ENCODE assay signal across 11 cellular contexts in the genomic region with DNA sequence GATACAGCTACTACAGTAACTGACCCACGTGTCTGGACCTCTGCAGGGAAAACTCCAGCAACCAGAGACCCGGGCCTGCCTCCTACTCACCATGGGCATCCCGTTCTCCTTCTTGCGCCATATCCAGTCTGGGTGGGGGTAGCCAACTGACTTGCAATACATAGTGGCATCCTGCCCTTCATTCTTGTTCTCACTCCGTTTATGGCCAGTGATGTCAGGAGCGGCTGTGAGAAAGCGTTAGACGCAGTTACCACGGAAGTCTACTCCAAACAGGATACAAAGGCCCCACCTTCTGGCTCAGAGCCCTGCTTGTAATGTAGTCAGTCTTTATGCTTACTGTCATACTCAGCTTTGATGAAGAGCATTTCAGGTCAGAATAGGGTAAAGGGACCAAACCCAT. TPM values are rescaled to one million over a fixed set of nuclear protein-coding genes. Genes with fewer than 3 reads are reported as not detected.
A peak's percentile ranks its signal among the peaks of the same experiment; 100 is the strongest.
DNase-seq lines count a peak whose midpoint lies in the region; ATAC-seq and TF ChIP-seq lines count a peak whose summit lies in the region.
"Had no signal": no experiment of that assay in that cellular context is flagged by ENCODE, and none has a peak within 500 bp of the region (broad histone marks: within the 10 kb centered on the region; RNA-seq: fewer than 3 reads in every experiment).

No MANE protein-coding gene starts in this region.

- H3K27ac ChIP-seq in cardiac muscle cell (peak overlapping the region; percentile 19), sigmoid colon (peak overlapping the region; percentile 63 to 68 (median 64))
- H3K27ac ChIP-seq: spleen had no signal

- peak in 2 of 4 donors; percentile 13 to 57 for TF ChIP-seq EP300 in sigmoid colon (IDR thresholded peaks at IDR 0.05)

- DNase-seq in HFFc6, result peak; percentile 70
- peak; percentile 76 for DNase-seq in amniotic epithelial cell (ENCODE audit: low read depth)
- DNase-seq in cardiac muscle cell (ENCODE audit: low read depth in 1 of 2, low spot score in 1 of 2), result peak in 1 of 2 donors; percentile 97
- DNase-seq in sigmoid colon, result peak; percentile 90
- DNase-seq in activated CD8-positive, alpha-beta memory T cell treated with anti-CD3 and anti-CD28 coated beads, Interleukin-2, amount 10 ng/mL, durations not matched to agents 7 days and 5 days, result no peak
- DNase-seq in ureter (ENCODE audit: low spot score), result no peak
- DNase-seq: activated CD4-positive, alpha-beta T cell treated with anti-CD3 and anti-CD28 coated beads, Interleukin-2, amount 50 U/mL, for 48 hours; DND-41; NCI-H2227 treated with DMSO at 0.1 percent for 48 hours; spleen had no signal

- peak overlapping the region; percentile 80 for H3K27ac Mint-ChIP-seq in HFFc6
- no peak overlapping the region for H3K27ac Mint-ChIP-seq in activated CD8-positive, alpha-beta memory T cell treated with anti-CD3 and anti-CD28 coated beads, Interleukin-2, amount 10 ng/mL, durations not matched to agents 7 days and 5 days

- peak overlapping the region; percentile 15; the same call in 1 of the 2 replicates for H3K4me3 Mint-ChIP-seq in HFFc6
- H3K4me3 Mint-ChIP-seq in activated CD8-positive, alpha-beta memory T cell treated with anti-CD3 and anti-CD28 coated beads, Interleukin-2, amount 10 ng/mL, durations not matched to agents 7 days and 5 days, result no peak overlapping the region

- peaks cover 46% of the 10 kb centered on the region for H3K4me1 Mint-ChIP-seq in HFFc6 (ENCODE audit: low read depth)
- H3K4me1 Mint-ChIP-seq in activated CD8-positive, alpha-beta memory T cell treated with anti-CD3 and anti-CD28 coated beads, Interleukin-2, amount 10 ng/mL, durations not matched to agents 7 days and 5 days, result peaks cover 68% of the 10 kb centered on the region

- CTCF ChIA-PET in activated CD8-positive, alpha-beta memory T cell treated with anti-CD3 and anti-CD28 coated beads, Interleukin-2, amount 10 ng/mL, durations not matched to agents 7 days and 5 days (lab: Charles Lee), result no interaction called here

- H3K9me3 Mint-ChIP-seq in HFFc6, result no peaks in the 10 kb centered on the region
- no peaks in the 10 kb centered on the region for H3K9me3 Mint-ChIP-seq in activated CD8-positive, alpha-beta memory T cell treated with anti-CD3 and anti-CD28 coated beads, Interleukin-2, amount 10 ng/mL, durations not matched to agents 7 days and 5 days (ENCODE audit: low read depth)

- H3K4me3 ChIP-seq in cardiac muscle cell, result no peak overlapping the region
- no peak overlapping the region for H3K4me3 ChIP-seq in sigmoid colon
- H3K4me3 ChIP-seq: spleen had no signal

- H3K36me3 Mint-ChIP-seq in HFFc6 (ENCODE audit: low read depth), result peaks cover 25% of the 10 kb centered on the region
- peaks cover 43% of the 10 kb centered on the region for H3K36me3 Mint-ChIP-seq in activated CD8-positive, alpha-beta memory T cell treated with anti-CD3 and anti-CD28 coated beads, Interleukin-2, amount 10 ng/mL, durations not matched to agents 7 days and 5 days

- no peaks in the 10 kb centered on the region for H3K4me1 ChIP-seq in cardiac muscle cell (ENCODE audit: low read depth)
- peaks cover 0 to 38% (median 27%) of the 10 kb centered on the region in 4 donors for H3K4me1 ChIP-seq in sigmoid colon

- TF ChIP-seq POLR2A in sigmoid colon (IDR thresholded peaks at IDR 0.05), result no peak

- intact Hi-C loops in sigmoid colon (cut with DNase I), result loop anchor here (5.0 kb wide), 1 partner anchor 59 kb away; the partner anchor contains the start of gene NPTN

- H3K27me3 ChIP-seq in cardiac muscle cell (no peaks in the 10 kb centered on the region), sigmoid colon (no peaks in the 10 kb centered on the region)
- H3K27me3 ChIP-seq: spleen had no signal

- ATAC-seq in activated CD8-positive, alpha-beta memory T cell treated with anti-CD3 and anti-CD28 coated beads, Interleukin-2, amount 10 ng/mL, durations not matched to agents 7 days and 5 days, result no peak
- ATAC-seq in GM21619 (IDR thresholded peaks at IDR 0.05; ENCODE audit: unreplicated experiment), result no peak

- H3K9me3 ChIP-seq in cardiac muscle cell (ENCODE audit: low read depth) (no peaks in the 10 kb centered on the region), sigmoid colon (no peaks in the 10 kb centered on the region)
- H3K9me3 ChIP-seq: spleen had no signal

- 17 to 59% methylated on average over 9 of the region's 9 CpGs for WGBS in sigmoid colon, 2 donors

- TF ChIP-seq CTCF in HFFc6 (IDR thresholded peaks at IDR 0.05) (no peak), cardiac muscle cell (IDR thresholded peaks at IDR 0.05; ENCODE audit: low read depth, low read length) (no peak), sigmoid colon (IDR thresholded peaks at IDR 0.05) (no peak)

- peaks cover 2% of the 10 kb centered on the region for H3K27me3 Mint-ChIP-seq in HFFc6 (ENCODE audit: insufficient read depth)
- no peaks in the 10 kb centered on the region for H3K27me3 Mint-ChIP-seq in activated CD8-positive, alpha-beta memory T cell treated with anti-CD3 and anti-CD28 coated beads, Interleukin-2, amount 10 ng/mL, durations not matched to agents 7 days and 5 days

- peaks cover 68% of the 10 kb centered on the region for H3K36me3 ChIP-seq in cardiac muscle cell
- peaks cover 23 to 69% (median 44%) of the 10 kb centered on the region in 4 donors for H3K36me3 ChIP-seq in sigmoid colon

RNA-seq across cellular contexts. Expression of gene NPTN, which starts 59.6 kb away (rescaled TPM):
- 100 to 1,000 TPM; 183 to 215 (median 204) TPM for total RNA-seq in HFFc6 (2021; fragmentation: NEBNext Ultra II Directional; extraction: Animal tissue kit (Norgen Biotek cat#: 25700))
- total RNA-seq in cardiac muscle cell (243 and 360 TPM in 2 replicates), sigmoid colon (100 to 1,000 TPM; 216 to 320 (median 299) TPM), ureter (135 TPM)
- polyA plus RNA-seq in cardiac muscle cell (256 and 375 TPM in 2 replicates), sigmoid colon (10 to 100 TPM; 40.8 to 98.6 (median 42.5) TPM)
- 10 to 100 TPM; 45.5 to 54.0 TPM for total RNA-seq in activated CD8-positive, alpha-beta memory T cell treated with anti-CD3 and anti-CD28 coated beads, Interleukin-2, amount 10 ng/mL, durations not matched to agents 7 days and 5 days

Comparison
In these comparisons a context has a peak if more than half of its experiments do, and no peak if none do; other contexts are left out.
1. DNase-seq: peak in HFFc6 (single experiment), amniotic epithelial cell (single experiment) and sigmoid colon (single experiment); none in activated CD8-positive, alpha-beta memory T cell treated with anti-CD3 and anti-CD28 coated beads, Interleukin-2, amount 10 ng/mL, durations not matched to agents 7 days and 5 days (single experiment) and ureter (single experiment).